In the genomic region with DNA sequence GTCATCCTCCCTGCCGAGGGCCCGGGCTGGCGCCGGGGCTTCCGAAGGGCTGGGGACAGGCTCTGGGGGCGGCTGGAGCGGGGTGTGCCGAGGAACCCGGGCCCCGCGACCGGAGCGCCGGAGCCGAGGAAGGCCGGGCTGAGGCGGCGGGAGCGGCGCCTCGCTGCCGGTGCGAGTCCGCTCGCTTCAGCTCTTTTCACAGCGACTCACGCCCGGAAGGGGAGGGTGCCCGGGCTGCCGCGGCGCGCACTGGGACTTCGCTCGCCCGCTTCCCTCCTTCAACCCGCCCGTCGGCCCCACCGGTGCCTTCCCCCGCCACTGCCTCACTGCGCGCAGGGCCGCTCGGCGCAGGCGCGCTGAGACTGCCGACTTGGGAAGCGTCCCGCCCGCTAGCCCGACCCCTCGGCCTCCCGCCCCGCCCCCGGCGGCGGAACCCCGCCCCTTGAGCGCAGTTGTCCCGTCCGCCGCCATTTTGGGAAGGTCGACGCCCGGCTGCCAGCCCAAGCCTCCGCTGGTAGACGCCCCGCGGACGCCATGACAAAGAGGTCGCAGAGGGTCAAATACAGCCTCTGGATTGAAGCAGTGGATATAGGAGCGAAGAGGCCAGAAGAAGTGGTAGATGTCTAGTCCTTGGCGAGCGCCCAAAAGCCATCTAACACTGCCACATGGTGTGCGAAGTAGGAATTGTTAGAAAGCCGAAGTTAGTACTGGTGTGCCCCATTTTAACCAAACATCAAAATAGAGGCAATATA, we compare ENCODE assay signal across 1 cellular context.
TF ChIP-seq lines count a peak whose summit lies in the region.

Gene UBE2G1 (minus strand): TSS at position 364 of the 752 bp plus-strand sequence. CDS start 359 bp downstream, at position 5.

TF ChIP-seq in HepG2, 621 proteins besides CTCF, POLR2A, EP300 and RAD21 (continued from another document and continues in another):
- no peak for TF ChIP-seq ZNF318 (CRISPR knock-in tag; IDR thresholded peaks at IDR 0.05)
- TF ChIP-seq, protein P1, sequence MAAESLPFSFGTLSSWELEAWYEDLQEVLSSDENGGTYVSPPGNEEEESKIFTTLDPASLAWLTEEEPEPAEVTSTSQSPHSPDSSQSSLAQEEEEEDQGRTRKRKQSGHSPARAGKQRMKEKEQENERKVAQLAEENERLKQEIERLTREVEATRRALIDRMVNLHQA (CRISPR knock-in tag; IDR thresholded peaks at IDR 0.05): no peak
- TF ChIP-seq, protein P2, sequence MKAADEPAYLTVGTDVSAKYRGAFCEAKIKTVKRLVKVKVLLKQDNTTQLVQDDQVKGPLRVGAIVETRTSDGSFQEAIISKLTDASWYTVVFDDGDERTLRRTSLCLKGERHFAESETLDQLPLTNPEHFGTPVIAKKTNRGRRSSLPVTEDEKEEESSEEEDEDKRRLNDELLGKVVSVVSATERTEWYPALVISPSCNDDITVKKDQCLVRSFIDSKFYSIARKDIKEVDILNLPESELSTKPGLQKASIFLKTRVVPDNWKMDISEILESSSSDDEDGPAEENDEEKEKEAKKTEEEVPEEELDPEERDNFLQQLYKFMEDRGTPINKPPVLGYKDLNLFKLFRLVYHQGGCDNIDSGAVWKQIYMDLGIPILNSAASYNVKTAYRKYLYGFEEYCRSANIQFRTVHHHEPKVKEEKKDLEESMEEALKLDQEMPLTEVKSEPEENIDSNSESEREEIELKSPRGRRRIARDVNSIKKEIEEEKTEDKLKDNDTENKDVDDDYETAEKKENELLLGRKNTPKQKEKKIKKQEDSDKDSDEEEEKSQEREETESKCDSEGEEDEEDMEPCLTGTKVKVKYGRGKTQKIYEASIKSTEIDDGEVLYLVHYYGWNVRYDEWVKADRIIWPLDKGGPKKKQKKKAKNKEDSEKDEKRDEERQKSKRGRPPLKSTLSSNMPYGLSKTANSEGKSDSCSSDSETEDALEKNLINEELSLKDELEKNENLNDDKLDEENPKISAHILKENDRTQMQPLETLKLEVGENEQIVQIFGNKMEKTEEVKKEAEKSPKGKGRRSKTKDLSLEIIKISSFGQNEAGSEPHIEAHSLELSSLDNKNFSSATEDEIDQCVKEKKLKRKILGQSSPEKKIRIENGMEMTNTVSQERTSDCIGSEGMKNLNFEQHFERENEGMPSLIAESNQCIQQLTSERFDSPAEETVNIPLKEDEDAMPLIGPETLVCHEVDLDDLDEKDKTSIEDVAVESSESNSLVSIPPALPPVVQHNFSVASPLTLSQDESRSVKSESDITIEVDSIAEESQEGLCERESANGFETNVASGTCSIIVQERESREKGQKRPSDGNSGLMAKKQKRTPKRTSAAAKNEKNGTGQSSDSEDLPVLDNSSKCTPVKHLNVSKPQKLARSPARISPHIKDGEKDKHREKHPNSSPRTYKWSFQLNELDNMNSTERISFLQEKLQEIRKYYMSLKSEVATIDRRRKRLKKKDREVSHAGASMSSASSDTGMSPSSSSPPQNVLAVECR (CRISPR knock-in tag; IDR thresholded peaks at IDR 0.05; ENCODE audit: borderline replicate concordance): peak; percentile 83
- no peak for TF ChIP-seq CENPX (CRISPR knock-in tag; IDR thresholded peaks at IDR 0.05)
- no peak for TF ChIP-seq TRIM24 (CRISPR knock-in tag; IDR thresholded peaks at IDR 0.05)
- peak; percentile 59; the same call in 1 of the 2 replicates for TF ChIP-seq ZBTB43 (CRISPR knock-in tag; conservative IDR thresholded peaks at IDR 0.05)
- no peak for TF ChIP-seq ZNF546 (CRISPR knock-in tag; conservative IDR thresholded peaks at IDR 0.05)
- no peak for TF ChIP-seq ZSCAN22 (CRISPR knock-in tag; IDR thresholded peaks at IDR 0.05)
- no peak for TF ChIP-seq PPARG (CRISPR knock-in tag; conservative IDR thresholded peaks at IDR 0.05)
- no peak for TF ChIP-seq LRRFIP1 (CRISPR knock-in tag; conservative IDR thresholded peaks at IDR 0.05)
- TF ChIP-seq SALL1 (CRISPR knock-in tag; IDR thresholded peaks at IDR 0.05): peak; percentile 73
- TF ChIP-seq CERS6 (CRISPR knock-in tag; IDR thresholded peaks at IDR 0.05): no peak
- TF ChIP-seq, protein P3, sequence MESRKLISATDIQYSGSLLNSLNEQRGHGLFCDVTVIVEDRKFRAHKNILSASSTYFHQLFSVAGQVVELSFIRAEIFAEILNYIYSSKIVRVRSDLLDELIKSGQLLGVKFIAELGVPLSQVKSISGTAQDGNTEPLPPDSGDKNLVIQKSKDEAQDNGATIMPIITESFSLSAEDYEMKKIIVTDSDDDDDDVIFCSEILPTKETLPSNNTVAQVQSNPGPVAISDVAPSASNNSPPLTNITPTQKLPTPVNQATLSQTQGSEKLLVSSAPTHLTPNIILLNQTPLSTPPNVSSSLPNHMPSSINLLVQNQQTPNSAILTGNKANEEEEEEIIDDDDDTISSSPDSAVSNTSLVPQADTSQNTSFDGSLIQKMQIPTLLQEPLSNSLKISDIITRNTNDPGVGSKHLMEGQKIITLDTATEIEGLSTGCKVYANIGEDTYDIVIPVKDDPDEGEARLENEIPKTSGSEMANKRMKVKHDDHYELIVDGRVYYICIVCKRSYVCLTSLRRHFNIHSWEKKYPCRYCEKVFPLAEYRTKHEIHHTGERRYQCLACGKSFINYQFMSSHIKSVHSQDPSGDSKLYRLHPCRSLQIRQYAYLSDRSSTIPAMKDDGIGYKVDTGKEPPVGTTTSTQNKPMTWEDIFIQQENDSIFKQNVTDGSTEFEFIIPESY (CRISPR knock-in tag; IDR thresholded peaks at IDR 0.05): 0 out of 2 replicates have a peak, but pooled peaks have one; percentile 30
- TF ChIP-seq ETV6 (CRISPR knock-in tag; conservative IDR thresholded peaks at IDR 0.05): no peak
- no peak for TF ChIP-seq TAF15 (IDR thresholded peaks at IDR 0.05; ENCODE audit: low read depth, low read length, poor library complexity, severe bottlenecking)
- TF ChIP-seq ZBTB38 (CRISPR knock-in tag; IDR thresholded peaks at IDR 0.05): peak; percentile 49; the same call in 1 of the 2 replicates
- TF ChIP-seq, protein P4, sequence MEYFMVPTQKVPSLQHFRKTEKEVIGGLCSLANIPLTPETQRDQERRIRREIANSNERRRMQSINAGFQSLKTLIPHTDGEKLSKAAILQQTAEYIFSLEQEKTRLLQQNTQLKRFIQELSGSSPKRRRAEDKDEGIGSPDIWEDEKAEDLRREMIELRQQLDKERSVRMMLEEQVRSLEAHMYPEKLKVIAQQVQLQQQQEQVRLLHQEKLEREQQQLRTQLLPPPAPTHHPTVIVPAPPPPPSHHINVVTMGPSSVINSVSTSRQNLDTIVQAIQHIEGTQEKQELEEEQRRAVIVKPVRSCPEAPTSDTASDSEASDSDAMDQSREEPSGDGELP (IDR thresholded peaks at IDR 0.05; ENCODE audit: borderline replicate concordance, low read depth): no peak; the same call in 1 of the 2 replicates
- peak; percentile 41 for TF ChIP-seq HNRNPK (IDR thresholded peaks at IDR 0.05; ENCODE audit: low read depth, low read length, poor library complexity, severe bottlenecking)
- peak; percentile 81; the same call in 1 of the 2 replicates for TF ChIP-seq THAP9 (CRISPR knock-in tag; IDR thresholded peaks at IDR 0.05; ENCODE audit: borderline replicate concordance)
- TF ChIP-seq ARNT2 (CRISPR knock-in tag; IDR thresholded peaks at IDR 0.05; ENCODE audit: low read depth): peak; percentile 87
